1 cellular context compared by ENCODE assay signal in the genomic region with DNA sequence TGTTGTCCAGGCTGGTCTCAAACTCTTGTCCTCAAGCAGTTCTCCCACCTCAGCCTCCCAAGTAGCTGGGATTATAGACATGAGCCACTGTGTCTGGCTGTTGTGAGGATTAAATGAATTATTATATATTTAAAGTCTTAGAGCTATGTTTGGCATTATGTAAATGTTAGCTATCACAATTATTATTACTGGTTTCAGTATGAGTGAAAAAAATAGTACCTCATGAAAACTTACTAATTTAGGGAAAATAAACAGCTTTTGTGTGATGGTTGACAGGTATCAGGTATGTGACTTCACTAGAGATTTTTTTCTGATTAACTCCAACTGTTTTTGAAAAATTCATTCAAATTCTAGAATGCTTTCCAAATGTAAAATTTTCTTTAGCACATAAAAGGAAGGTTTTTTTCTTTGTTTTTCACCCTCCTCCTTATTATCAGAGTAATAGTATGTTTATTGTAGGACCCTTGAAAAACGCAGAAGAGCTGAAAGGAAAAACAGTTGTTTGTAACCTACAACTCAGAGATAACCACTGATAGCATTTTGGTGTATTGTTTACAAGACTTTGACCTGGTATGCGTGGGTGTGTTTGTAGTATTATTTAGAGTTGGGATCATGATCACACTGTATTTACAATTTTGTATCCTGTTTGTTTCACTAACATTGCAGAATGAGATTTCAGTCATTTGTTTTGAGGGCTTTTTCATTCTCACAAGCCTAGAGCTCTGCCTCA.
TF ChIP-seq lines count a peak whose summit lies in the region.

No MANE protein-coding gene starts in this region.

TF ChIP-seq in liver, 16 proteins besides CTCF, POLR2A, EP300 and RAD21 (continued from another document):
- TF ChIP-seq, protein P1, sequence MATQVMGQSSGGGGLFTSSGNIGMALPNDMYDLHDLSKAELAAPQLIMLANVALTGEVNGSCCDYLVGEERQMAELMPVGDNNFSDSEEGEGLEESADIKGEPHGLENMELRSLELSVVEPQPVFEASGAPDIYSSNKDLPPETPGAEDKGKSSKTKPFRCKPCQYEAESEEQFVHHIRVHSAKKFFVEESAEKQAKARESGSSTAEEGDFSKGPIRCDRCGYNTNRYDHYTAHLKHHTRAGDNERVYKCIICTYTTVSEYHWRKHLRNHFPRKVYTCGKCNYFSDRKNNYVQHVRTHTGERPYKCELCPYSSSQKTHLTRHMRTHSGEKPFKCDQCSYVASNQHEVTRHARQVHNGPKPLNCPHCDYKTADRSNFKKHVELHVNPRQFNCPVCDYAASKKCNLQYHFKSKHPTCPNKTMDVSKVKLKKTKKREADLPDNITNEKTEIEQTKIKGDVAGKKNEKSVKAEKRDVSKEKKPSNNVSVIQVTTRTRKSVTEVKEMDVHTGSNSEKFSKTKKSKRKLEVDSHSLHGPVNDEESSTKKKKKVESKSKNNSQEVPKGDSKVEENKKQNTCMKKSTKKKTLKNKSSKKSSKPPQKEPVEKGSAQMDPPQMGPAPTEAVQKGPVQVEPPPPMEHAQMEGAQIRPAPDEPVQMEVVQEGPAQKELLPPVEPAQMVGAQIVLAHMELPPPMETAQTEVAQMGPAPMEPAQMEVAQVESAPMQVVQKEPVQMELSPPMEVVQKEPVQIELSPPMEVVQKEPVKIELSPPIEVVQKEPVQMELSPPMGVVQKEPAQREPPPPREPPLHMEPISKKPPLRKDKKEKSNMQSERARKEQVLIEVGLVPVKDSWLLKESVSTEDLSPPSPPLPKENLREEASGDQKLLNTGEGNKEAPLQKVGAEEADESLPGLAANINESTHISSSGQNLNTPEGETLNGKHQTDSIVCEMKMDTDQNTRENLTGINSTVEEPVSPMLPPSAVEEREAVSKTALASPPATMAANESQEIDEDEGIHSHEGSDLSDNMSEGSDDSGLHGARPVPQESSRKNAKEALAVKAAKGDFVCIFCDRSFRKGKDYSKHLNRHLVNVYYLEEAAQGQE (IDR thresholded peaks at IDR 0.05) = no peak
- TF ChIP-seq HNF4G (IDR thresholded peaks at IDR 0.05) (no peak), TAF1 (conservative IDR thresholded peaks at IDR 0.05) (no peak), EGR1 (IDR thresholded peaks at IDR 0.05; ENCODE audit: low read depth in 2 of 2) (peak; percentile 90 to 95), YY1 (IDR thresholded peaks at IDR 0.05) (no peak), FOXA1 (IDR thresholded peaks at IDR 0.05) (no peak)
